ENCODE assay signal across 22 cellular contexts in the genomic region with DNA sequence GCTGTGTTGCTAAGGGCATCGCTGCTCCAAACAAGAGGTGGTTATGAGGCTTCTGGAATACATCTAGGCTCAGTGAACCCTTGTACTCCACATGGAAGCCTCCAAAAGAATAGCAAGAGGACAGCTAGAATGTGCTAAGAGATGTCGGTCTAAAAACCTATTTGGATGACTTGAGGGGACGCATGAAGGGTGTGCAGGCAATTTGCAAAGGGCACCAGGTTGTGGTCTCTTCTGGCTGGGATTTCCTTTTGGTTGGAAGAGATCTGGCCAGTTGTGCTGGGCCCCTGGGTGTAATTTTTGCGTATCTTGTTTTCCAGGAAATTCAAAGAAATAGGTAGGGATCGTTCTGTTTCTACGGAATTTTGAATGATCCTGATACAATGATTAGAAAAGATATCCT. TPM values are rescaled to one million over a fixed set of nuclear protein-coding genes. Genes with fewer than 3 reads are reported as not detected.
DNase-seq lines count a peak whose midpoint lies in the region; ATAC-seq, FAIRE-seq and TF ChIP-seq lines count a peak whose summit lies in the region.
"Had no signal": no experiment of that assay in that cellular context is flagged by ENCODE, and none has a peak within 500 bp of the region (broad histone marks: within the 10 kb centered on the region; RNA-seq: fewer than 3 reads in every experiment).

No MANE protein-coding gene starts in this region.

- DNase-seq in activated T-cell treated with anti-CD3 and anti-CD28 coated beads, Interleukin-2, amount 50 U/mL, for 24 hours = no peak
- DNase-seq in activated T-cell treated with anti-CD3 and anti-CD28 coated beads for 4 hours (no peak), bronchial epithelial cell (ENCODE audit: low read depth) (no peak), 8988T (no peak), HT-29 (ENCODE audit: low spot score) (no peak), natural killer cell (no peak)
- no peak for DNase-seq in naive thymus-derived CD4-positive, alpha-beta T cell
- DNase-seq: activated gamma-delta T cell treated with Interleukin-2 at 50 U/mL for 16 hours, gastrocnemius medialis, KBM-7, MV-4-11, NCI-H524 treated with DMSO at 0.1 percent for 48 hours, nucleus accumbens, stomach, upper lobe of right lung had no signal

- no peak for ATAC-seq in naive thymus-derived CD4-positive, alpha-beta T cell
- no peak for ATAC-seq in natural killer cell
- ATAC-seq: gastrocnemius medialis, upper lobe of right lung had no signal

- no peak overlapping the region for H2AFZ ChIP-seq in OCI-LY1 (ENCODE audit: low read length)

- CTCF ChIA-PET in naive thymus-derived CD4-positive, alpha-beta T cell (lab: Charles Lee) = interaction anchor here (1.0 to 7.9 kb wide), 3 partner anchors 10 to 17 kb away, joined by 3 to 63 read pairs (median 4); no protein-coding TSS in a partner anchor

- H3K9ac ChIP-seq in OCI-LY1 (ENCODE audit: low read length) = no peak overlapping the region; the same call in 1 of the 2 replicates

- H3K36me3 ChIP-seq in OCI-LY1 (ENCODE audit: insufficient read depth, low read length) = peaks cover 50% of the 10 kb centered on the region; the same call in 1 of the 2 replicates
- no peaks in the 10 kb centered on the region for H3K36me3 ChIP-seq in bronchial epithelial cell (ENCODE audit: control insufficient read depth, insufficient read depth, low read length)
- peaks cover 0 to 11% (median 0%) of the 10 kb centered on the region in 3 experiments for H3K36me3 ChIP-seq in naive thymus-derived CD4-positive, alpha-beta T cell (ENCODE audit: control insufficient read depth in 2 of 3, insufficient read depth in 3 of 3, low read length in 3 of 3)
- H3K36me3 ChIP-seq: gastrocnemius medialis, HAP-1, right atrium auricular region, stomach, upper lobe of right lung had no signal

- peaks cover 50% of the 10 kb centered on the region for H3K4me1 ChIP-seq in OCI-LY1 (ENCODE audit: insufficient read depth, low read length, severe bottlenecking)
- peaks cover 33 to 44% of the 10 kb centered on the region in 2 donors for H3K4me1 ChIP-seq in naive thymus-derived CD4-positive, alpha-beta T cell (ENCODE audit: control insufficient read depth in 2 of 2, insufficient read depth in 2 of 2, low read length in 2 of 2)

- no peaks in the 10 kb centered on the region for H3K27me3 ChIP-seq in OCI-LY1 (ENCODE audit: insufficient read depth, low read length)
- H3K27me3 ChIP-seq in bronchial epithelial cell (ENCODE audit: control insufficient read depth, insufficient read depth, low read length) = no peaks in the 10 kb centered on the region
- H3K27me3 ChIP-seq in naive thymus-derived CD4-positive, alpha-beta T cell (ENCODE audit: control insufficient read depth in 2 of 2, insufficient read depth in 2 of 2, low read length in 2 of 2) = no peaks in the 10 kb centered on the region
- H3K27me3 ChIP-seq: right atrium auricular region, upper lobe of right lung had no signal

- POLR2A ChIA-PET in naive thymus-derived CD4-positive, alpha-beta T cell (lab: Charles Lee) = interaction anchor here (0.6 to 9.2 kb wide), 3 partner anchors 11 to 28 kb away, joined by 3 to 313 read pairs (median 5); no protein-coding TSS in a partner anchor

- H3K36me3 Mint-ChIP-seq in activated T-cell treated with anti-CD3 and anti-CD28 coated beads, Interleukin-2, amount 50 U/mL, for 24 hours (ENCODE audit: low read depth) = peaks cover 21% of the 10 kb centered on the region
- peaks cover 5 to 32% (median 20%) of the 10 kb centered on the region in 5 donors for H3K36me3 Mint-ChIP-seq in naive thymus-derived CD4-positive, alpha-beta T cell
- no peaks in the 10 kb centered on the region for H3K36me3 Mint-ChIP-seq in natural killer cell

- H3K27ac Mint-ChIP-seq in activated T-cell treated with anti-CD3 and anti-CD28 coated beads, Interleukin-2, amount 50 U/mL, for 24 hours = peak overlapping the region; percentile 70
- H3K27ac Mint-ChIP-seq in naive thymus-derived CD4-positive, alpha-beta T cell = peak overlapping the region; percentile 62 to 98 (median 94)
- H3K27ac Mint-ChIP-seq in natural killer cell = peak overlapping the region in 1 of 2 donors; percentile 4

- H3K27me3 Mint-ChIP-seq in activated T-cell treated with anti-CD3 and anti-CD28 coated beads, Interleukin-2, amount 50 U/mL, for 24 hours = no peaks in the 10 kb centered on the region
- H3K27me3 Mint-ChIP-seq in naive thymus-derived CD4-positive, alpha-beta T cell = no peaks in the 10 kb centered on the region
- peaks cover under 1 to 4% of the 10 kb centered on the region in 2 donors for H3K27me3 Mint-ChIP-seq in natural killer cell (ENCODE audit: low read depth in 2 of 2)

- H4K20me1 ChIP-seq in OCI-LY1 (ENCODE audit: insufficient read depth, low read length) = no peaks in the 10 kb centered on the region

- H3K27ac ChIP-seq in OCI-LY1 (ENCODE audit: low read depth, low read length, poor library complexity, severe bottlenecking) = peak overlapping the region; percentile 24
- H3K27ac ChIP-seq in naive thymus-derived CD4-positive, alpha-beta T cell (ENCODE audit: low read depth, low read length) = peak overlapping the region; percentile 62
- H3K27ac ChIP-seq: coronary artery, epithelial cell of prostate, gastrocnemius medialis, right atrium auricular region, stomach, upper lobe of right lung, VCaP had no signal

- 0 out of 2 replicates have a peak overlapping the region, but pooled peaks have one; percentile 3 for H3K4me2 ChIP-seq in OCI-LY1 (ENCODE audit: low read length)

- H3K9me2 ChIP-seq in OCI-LY1 (ENCODE audit: low read depth, low read length) = no peaks in the 10 kb centered on the region

- H3K4me3 ChIP-seq in OCI-LY1 (ENCODE audit: low read depth, low read length, poor library complexity, severe bottlenecking) (no peak overlapping the region), bronchial epithelial cell (ENCODE audit: low read depth, low read length) (no peak overlapping the region)
- peak overlapping the region; percentile 37 for H3K4me3 ChIP-seq in naive thymus-derived CD4-positive, alpha-beta T cell (ENCODE audit: low read length)
- H3K4me3 ChIP-seq: coronary artery, gastrocnemius medialis, HAP-1, right atrium auricular region, stomach, upper lobe of right lung had no signal

- H3K9me3 ChIP-seq in OCI-LY1 (ENCODE audit: low read length) = no peaks in the 10 kb centered on the region
- no peaks in the 10 kb centered on the region for H3K9me3 ChIP-seq in naive thymus-derived CD4-positive, alpha-beta T cell (ENCODE audit: control insufficient read depth in 2 of 3, low read length in 3 of 3)
- H3K9me3 ChIP-seq: gastrocnemius medialis, HAP-1, right atrium auricular region, stomach, upper lobe of right lung had no signal

- FAIRE-seq in bronchial epithelial cell (lab: Jason Lieb, UNC) = peak; percentile 93

- H3K79me2 ChIP-seq in OCI-LY1 (ENCODE audit: insufficient read depth, low read length) = peaks cover 78% of the 10 kb centered on the region

- no peak overlapping the region for H3K4me3 Mint-ChIP-seq in activated T-cell treated with anti-CD3 and anti-CD28 coated beads, Interleukin-2, amount 50 U/mL, for 24 hours
- peak overlapping the region; percentile 46 to 99 (median 95) for H3K4me3 Mint-ChIP-seq in naive thymus-derived CD4-positive, alpha-beta T cell
- H3K4me3 Mint-ChIP-seq in natural killer cell = no peak overlapping the region
- H3K4me3 Mint-ChIP-seq: CD14-positive monocyte had no signal

- peaks cover 78% of the 10 kb centered on the region for H3K4me1 Mint-ChIP-seq in activated T-cell treated with anti-CD3 and anti-CD28 coated beads, Interleukin-2, amount 50 U/mL, for 24 hours (ENCODE audit: low read depth)
- peaks cover 47 to 76% (median 70%) of the 10 kb centered on the region in 7 donors for H3K4me1 Mint-ChIP-seq in naive thymus-derived CD4-positive, alpha-beta T cell
- H3K4me1 Mint-ChIP-seq in natural killer cell = peaks cover 5 to 45% of the 10 kb centered on the region in 2 donors

- H3K9me3 Mint-ChIP-seq in activated T-cell treated with anti-CD3 and anti-CD28 coated beads, Interleukin-2, amount 50 U/mL, for 24 hours = no peaks in the 10 kb centered on the region
- peaks cover 0 to 2% (median 0%) of the 10 kb centered on the region in 11 donors for H3K9me3 Mint-ChIP-seq in naive thymus-derived CD4-positive, alpha-beta T cell
- H3K9me3 Mint-ChIP-seq in natural killer cell = no peaks in the 10 kb centered on the region

- H3F3A ChIP-seq in OCI-LY1 (ENCODE audit: insufficient read depth, low read length) = no peaks in the 10 kb centered on the region

- TF ChIP-seq CTCF in OCI-LY1 (IDR thresholded peaks at IDR 0.05; ENCODE audit: low read length) (no peak), bronchial epithelial cell (IDR thresholded peaks at IDR 0.05; ENCODE audit: insufficient read depth, low read length, severe bottlenecking) (no peak), natural killer cell (IDR thresholded peaks at IDR 0.05) (no peak)

- intact Hi-C loops in naive thymus-derived CD4-positive, alpha-beta T cell (cut with micrococcal nuclease) = loop anchor here in 1 of 2 donors (10.0 kb wide), 1 partner anchor 679 kb away; a partner anchor contains a TSS
- intact Hi-C loops in natural killer cell (cut with micrococcal nuclease) = no loop called here

RNA-seq across cellular contexts. Expression of a gene that starts 4.2 kb away (rescaled TPM):
- total RNA-seq in bronchial epithelial cell = 5.3 and 9.7 TPM in 2 replicates
- total RNA-seq in naive thymus-derived CD4-positive, alpha-beta T cell = 10 to 100 TPM; 10.1 to 35.5 (median 14.0) TPM
- 10 to 100 TPM; 11.6 to 17.9 TPM for polyA plus RNA-seq in naive thymus-derived CD4-positive, alpha-beta T cell
- total RNA-seq in HT-29 (2014; rRNA removed; shearing (Covaris generic)) = 0.08 and 0.18 TPM in 2 replicates
- total RNA-seq in natural killer cell = 1 to 10 TPM; 2.4 to 5.6 (median 3.8) TPM

RNA-seq across cellular contexts. Expression of a gene that starts 45.4 kb away (rescaled TPM):
- total RNA-seq in bronchial epithelial cell (31.6 and 33.4 TPM in 2 replicates), natural killer cell (100 to 1,000 TPM in 2 of 3 donors, 10 to 100 TPM in 1; 92.0 to 104 (median 102) TPM)
- total RNA-seq in naive thymus-derived CD4-positive, alpha-beta T cell = 10 to 100 TPM; 53.4 to 97.0 (median 67.1) TPM
- polyA plus RNA-seq in naive thymus-derived CD4-positive, alpha-beta T cell = 10 to 100 TPM; 40.3 to 40.6 TPM
- 10.8 and 13.8 TPM in 2 replicates for total RNA-seq in HT-29 (2014; rRNA removed; shearing (Covaris generic))

Comparison
In these comparisons a context has a peak if more than half of its experiments do, and no peak if none do; other contexts are left out.
1. H3K4me3 Mint-ChIP-seq: peak in naive thymus-derived CD4-positive, alpha-beta T cell (10 of 10); none in activated T-cell treated with anti-CD3 and anti-CD28 coated beads, Interleukin-2, amount 50 U/mL, for 24 hours (single experiment) and natural killer cell (single experiment).